20 cellular contexts compared by ENCODE assay signal in genomic region chr4:138573246-138573645, GRCh38.
"Had no signal": no experiment of that assay in that cellular context is flagged by ENCODE, and none has a peak within 500 bp of the region (broad histone marks: within the 10 kb centered on the region; RNA-seq: fewer than 3 reads in every experiment).

No MANE protein-coding gene starts in this region.

- ATAC-seq: activated CD4-positive, alpha-beta T cell treated with anti-CD3 and anti-CD28 coated beads for 36 hours; activated naive CD4-positive, alpha-beta T cell treated with anti-CD3 and anti-CD28 coated beads, Interleukin-2, amount 50 U/mL, for 72 hours; esophagus mucosa; foreskin keratinocyte; lower lobe of right lung; stimulated activated naive B cell treated with anti-CD40 and anti-IgM and Interleukin-4, amounts not matched to agents 10 μg/mL and 1 μg/mL and 100 μg/mL, for 72 hours; WTC11 had no signal

- DNase-seq: activated CD4-positive, alpha-beta T cell treated with anti-CD3 and anti-CD28 coated beads for 36 hours; activated CD4-positive, alpha-beta T cell treated with anti-CD3 and anti-CD28 coated beads, Interleukin-2, amount 50 U/mL, for 48 hours; activated gamma-delta T cell treated with Interleukin-2 at 50 U/mL for 16 hours; activated T-cell treated with anti-CD3 and anti-CD28 coated beads for 4 hours; amniotic stem cell; effector CD8-positive, alpha-beta T cell; foreskin keratinocyte; glutamatergic neuron; hippocampal formation; islet precursor cell; lower lobe of right lung; midbrain; nephron progenitor cell; nucleus accumbens; retina; stimulated activated naive B cell treated with anti-CD40 and anti-IgM and Interleukin-4, amounts not matched to agents 10 μg/mL and 1 μg/mL and 100 μg/mL, for 72 hours; tibial artery had no signal

- H3K4me3 ChIP-seq: lower lobe of right lung, tibial artery had no signal

- H3K36me3 ChIP-seq: lower lobe of right lung, tibial artery had no signal

- H3K27ac ChIP-seq: foreskin keratinocyte, lower lobe of right lung, tibial artery had no signal

- H3K4me1 ChIP-seq: foreskin keratinocyte, lower lobe of right lung had no signal

- H3K27me3 ChIP-seq: foreskin keratinocyte, tibial artery had no signal
